Comparison of ENCODE assay signal across 26 cellular contexts in genomic region chr2:21803550-21803949, GRCh38.
"Had no signal": no experiment of that assay in that cellular context is flagged by ENCODE, and none has a peak within 500 bp of the region (broad histone marks: within the 10 kb centered on the region; RNA-seq: fewer than 3 reads in every experiment).

No MANE protein-coding gene starts in this region.

- H3K36me3 ChIP-seq: stomach, suprapubic skin, thoracic aorta, thyroid gland, tibial artery, tibial nerve, transverse colon, upper lobe of left lung, upper lobe of right lung, uterus, vagina had no signal

- H3K4me3 ChIP-seq: stomach, suprapubic skin, testis, thoracic aorta, thyroid gland, tibial artery, tibial nerve, transverse colon, upper lobe of left lung, upper lobe of right lung, uterus, vagina had no signal

- H3K27me3 ChIP-seq: stomach, suprapubic skin, testis, thyroid gland, tibial artery, tibial nerve, transverse colon, upper lobe of left lung, upper lobe of right lung, uterus, vagina had no signal

- H3K4me1 ChIP-seq: stomach, suprapubic skin, testis, thyroid gland, tibial artery, tibial nerve, transverse colon, upper lobe of left lung, upper lobe of right lung, uterus, vagina had no signal

- DNase-seq: stimulated activated CD4-positive, alpha-beta T cell treated with anti-CD3 and anti-CD28 coated beads, Interleukin-2, amount 100 ng/mL, for 48 hours; stimulated activated CD4-positive, alpha-beta T cell treated with anti-CD3 and anti-CD28 coated beads, Interleukin-4, amount 100 ng/mL, for 1 hour; stimulated activated CD4-positive, alpha-beta T cell treated with anti-CD3 and anti-CD28 coated beads, Interleukin-4, amount 100 ng/mL, for 24 hours; stimulated activated CD4-positive, alpha-beta T cell treated with anti-CD3 and anti-CD28 coated beads, Interleukin-4, amount 100 ng/mL, for 4 hours; stimulated activated CD8-positive, alpha-beta memory T cell treated with anti-CD3 and anti-CD28 coated beads, Interleukin-4, amount 100 ng/mL, for 48 hours; stimulated activated naive B cell treated with anti-CD40 and anti-IgM and Interleukin-4, amounts not matched to agents 10 μg/mL and 1 μg/mL and 100 μg/mL, for 72 hours; stimulated activated naive CD4-positive, alpha-beta T cell; stimulated activated naive CD4-positive, alpha-beta T cell treated with Interleukin-2 at 50 U/mL for 16 hours; stimulated activated naive CD8-positive, alpha-beta T cell treated with anti-CD3 and anti-CD28 coated beads, Interleukin-15, amount 100 ng/mL, for 72 hours; stimulated activated naive CD8-positive, alpha-beta T cell treated with anti-CD3 and anti-CD28 coated beads, Interleukin-15, Interleukin-2, amounts not matched to agents 100 U/mL and 50 U/mL, for 24 hours; stomach; substantia nigra; testis; thyroid gland; tibial artery; transverse colon; trophoblast cell; upper lobe of left lung; upper lobe of right lung; uterus had no signal

- H3K27ac ChIP-seq: stomach, suprapubic skin, testis, thoracic aorta, thyroid gland, tibial artery, tibial nerve, transverse colon, upper lobe of left lung, upper lobe of right lung, uterus, vagina had no signal

- ATAC-seq: stimulated activated effector memory CD8-positive, alpha-beta T cell treated with anti-CD3 and anti-CD28 coated beads, Interleukin-12 subunit alpha, Interleukin-12 subunit beta, amount 100 ng/mL, for 72 hours; stimulated activated memory B cell treated with anti-CD40 and anti-IgM and Interleukin-4, amounts not matched to agents 10 μg/mL and 1 μg/mL and 100 μg/mL, for 72 hours; stimulated activated naive B cell treated with anti-CD40 and anti-IgM and Interleukin-4, amounts not matched to agents 10 μg/mL and 1 μg/mL and 100 μg/mL, for 72 hours; stimulated activated naive CD8-positive, alpha-beta T cell treated with anti-CD3 and anti-CD28 coated beads, Interleukin-15, amount 100 ng/mL, for 72 hours; stimulated activated naive CD8-positive, alpha-beta T cell treated with anti-CD3 and anti-CD28 coated beads, Interleukin-15, Interleukin-2, amounts not matched to agents 100 U/mL and 50 U/mL, for 24 hours; upper lobe of right lung had no signal

- H3K9me3 ChIP-seq: stomach, suprapubic skin, testis, thoracic aorta, thyroid gland, tibial artery, tibial nerve, transverse colon, upper lobe of left lung, upper lobe of right lung, uterus, vagina had no signal
